ENCODE assay signal across 8 cellular contexts in the genomic region with DNA sequence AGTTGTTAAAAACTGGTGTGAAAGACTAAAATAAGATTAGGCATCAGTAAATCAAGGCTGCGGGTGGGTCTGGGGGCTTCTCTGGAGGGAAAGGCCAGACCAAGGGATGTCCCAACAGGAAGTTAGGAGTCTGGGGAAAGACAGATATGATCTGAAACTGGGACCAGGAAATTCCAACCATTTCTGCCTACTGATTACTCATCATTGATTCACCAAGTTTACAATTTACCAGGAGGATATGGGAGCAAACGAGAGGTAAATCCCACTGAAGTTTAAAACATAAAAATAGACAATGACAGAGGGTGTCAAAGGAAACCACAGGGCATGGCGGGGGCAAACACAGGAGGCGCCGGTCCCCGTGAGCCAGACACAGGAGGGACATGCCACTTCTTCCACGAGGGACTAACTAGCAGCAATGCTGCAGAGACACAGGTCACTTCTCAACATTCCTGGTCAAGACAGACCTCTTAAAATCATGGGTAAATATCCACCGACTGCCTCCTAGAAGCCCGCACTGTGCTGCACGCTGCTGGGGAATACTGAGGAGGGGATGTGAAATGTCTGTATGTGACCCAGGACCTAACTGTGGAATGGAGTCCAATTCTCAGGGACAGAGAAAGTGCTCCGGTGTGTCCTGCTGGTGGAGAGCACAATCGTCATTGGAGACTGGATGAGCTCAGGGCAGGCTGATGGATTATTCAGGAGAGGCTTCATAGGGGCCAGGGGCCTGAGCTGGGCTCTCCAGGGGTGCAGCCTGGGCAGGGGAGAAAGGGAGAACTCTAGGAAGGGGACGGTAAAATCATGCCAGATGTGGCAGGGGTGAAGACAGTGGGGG.
DNase-seq lines count a peak whose midpoint lies in the region; ATAC-seq lines count a peak whose summit lies in the region.
"Had no signal": no experiment of that assay in that cellular context is flagged by ENCODE, and none has a peak within 500 bp of the region (broad histone marks: within the 10 kb centered on the region; RNA-seq: fewer than 3 reads in every experiment).

No MANE protein-coding gene starts in this region.

- POLR2A ChIA-PET in activated CD4-positive, alpha-beta memory T cell treated with anti-CD3 and anti-CD28 coated beads, Interleukin-2, amount 10 ng/mL, durations not matched to agents 7 days and 5 days (lab: Charles Lee), result no interaction called here

- H3K9me3 Mint-ChIP-seq in activated CD4-positive, alpha-beta memory T cell treated with anti-CD3 and anti-CD28 coated beads, Interleukin-2, amount 10 ng/mL, durations not matched to agents 7 days and 5 days, result no peaks in the 10 kb centered on the region
- H3K9me3 Mint-ChIP-seq in stimulated activated naive B cell treated with anti-CD40 and anti-IgM and Interleukin-4, amounts not matched to agents 10 μg/mL and 1 μg/mL and 100 μg/mL, for 72 hours, result no peaks in the 10 kb centered on the region

- CTCF ChIA-PET in activated CD4-positive, alpha-beta memory T cell treated with anti-CD3 and anti-CD28 coated beads, Interleukin-2, amount 10 ng/mL, durations not matched to agents 7 days and 5 days (lab: Charles Lee), result interaction anchor here (1.9 to 2.3 kb wide), 2 partner anchors 9 to 13 kb away, joined by 6 read pairs; no protein-coding TSS in a partner anchor

- H3K27me3 Mint-ChIP-seq in activated CD4-positive, alpha-beta memory T cell treated with anti-CD3 and anti-CD28 coated beads, Interleukin-2, amount 10 ng/mL, durations not matched to agents 7 days and 5 days, result no peaks in the 10 kb centered on the region
- no peaks in the 10 kb centered on the region for H3K27me3 Mint-ChIP-seq in stimulated activated naive B cell treated with anti-CD40 and anti-IgM and Interleukin-4, amounts not matched to agents 10 μg/mL and 1 μg/mL and 100 μg/mL, for 72 hours

- no peak for ATAC-seq in stimulated activated naive B cell treated with anti-CD40 and anti-IgM and Interleukin-4, amounts not matched to agents 10 μg/mL and 1 μg/mL and 100 μg/mL, for 72 hours (replicated peaks)
- ATAC-seq in GM21529 (IDR thresholded peaks at IDR 0.05; ENCODE audit: unreplicated experiment), result no peak
- no peak for ATAC-seq in HG03025 (IDR thresholded peaks at IDR 0.05; ENCODE audit: low FRiP score, unreplicated experiment)
- ATAC-seq in HG03139 (IDR thresholded peaks at IDR 0.05; ENCODE audit: unreplicated experiment), result no peak

- DNase-seq in HCEC 1CT, result peak; percentile 91
- DNase-seq in activated CD4-positive, alpha-beta memory T cell treated with anti-CD3 and anti-CD28 coated beads, Interleukin-2, amount 10 ng/mL, durations not matched to agents 7 days and 5 days, result no peak
- peak; percentile 69 for DNase-seq in fibroblast of peridontal ligament (ENCODE audit: extremely low read depth)
- DNase-seq in stimulated activated naive B cell treated with anti-CD40 and anti-IgM and Interleukin-4, amounts not matched to agents 10 μg/mL and 1 μg/mL and 100 μg/mL, for 72 hours, result no peak
- DNase-seq: stimulated activated naive CD4-positive, alpha-beta T cell treated with Interleukin-2 at 50 U/mL for 16 hours had no signal

- peak overlapping the region; percentile 28 for H3K27ac Mint-ChIP-seq in activated CD4-positive, alpha-beta memory T cell treated with anti-CD3 and anti-CD28 coated beads, Interleukin-2, amount 10 ng/mL, durations not matched to agents 7 days and 5 days
- H3K27ac Mint-ChIP-seq in stimulated activated naive B cell treated with anti-CD40 and anti-IgM and Interleukin-4, amounts not matched to agents 10 μg/mL and 1 μg/mL and 100 μg/mL, for 72 hours, result peak overlapping the region; percentile 94

- H3K4me1 Mint-ChIP-seq in activated CD4-positive, alpha-beta memory T cell treated with anti-CD3 and anti-CD28 coated beads, Interleukin-2, amount 10 ng/mL, durations not matched to agents 7 days and 5 days, result peaks cover 59% of the 10 kb centered on the region
- H3K4me1 Mint-ChIP-seq in stimulated activated naive B cell treated with anti-CD40 and anti-IgM and Interleukin-4, amounts not matched to agents 10 μg/mL and 1 μg/mL and 100 μg/mL, for 72 hours, result peaks cover 14 to 28% of the 10 kb centered on the region in 2 donors

- H3K36me3 Mint-ChIP-seq in activated CD4-positive, alpha-beta memory T cell treated with anti-CD3 and anti-CD28 coated beads, Interleukin-2, amount 10 ng/mL, durations not matched to agents 7 days and 5 days (ENCODE audit: low read depth), result peaks cover 74% of the 10 kb centered on the region
- H3K36me3 Mint-ChIP-seq in stimulated activated naive B cell treated with anti-CD40 and anti-IgM and Interleukin-4, amounts not matched to agents 10 μg/mL and 1 μg/mL and 100 μg/mL, for 72 hours, result peaks cover 30 to 56% of the 10 kb centered on the region in 2 donors

- H3K4me3 Mint-ChIP-seq in activated CD4-positive, alpha-beta memory T cell treated with anti-CD3 and anti-CD28 coated beads, Interleukin-2, amount 10 ng/mL, durations not matched to agents 7 days and 5 days, result no peak overlapping the region
- H3K4me3 Mint-ChIP-seq in stimulated activated naive B cell treated with anti-CD40 and anti-IgM and Interleukin-4, amounts not matched to agents 10 μg/mL and 1 μg/mL and 100 μg/mL, for 72 hours, result peak overlapping the region in 1 of 2 donors; percentile 18

Comparison
In these comparisons a context has a peak if more than half of its experiments do, and no peak if none do; other contexts are left out.
1. DNase-seq: peak in HCEC 1CT (single experiment) and fibroblast of peridontal ligament (single experiment); none in activated CD4-positive, alpha-beta memory T cell treated with anti-CD3 and anti-CD28 coated beads, Interleukin-2, amount 10 ng/mL, durations not matched to agents 7 days and 5 days (single experiment) and stimulated activated naive B cell treated with anti-CD40 and anti-IgM and Interleukin-4, amounts not matched to agents 10 μg/mL and 1 μg/mL and 100 μg/mL, for 72 hours (single experiment).